7 cellular contexts compared by ENCODE assay signal in the genomic region with DNA sequence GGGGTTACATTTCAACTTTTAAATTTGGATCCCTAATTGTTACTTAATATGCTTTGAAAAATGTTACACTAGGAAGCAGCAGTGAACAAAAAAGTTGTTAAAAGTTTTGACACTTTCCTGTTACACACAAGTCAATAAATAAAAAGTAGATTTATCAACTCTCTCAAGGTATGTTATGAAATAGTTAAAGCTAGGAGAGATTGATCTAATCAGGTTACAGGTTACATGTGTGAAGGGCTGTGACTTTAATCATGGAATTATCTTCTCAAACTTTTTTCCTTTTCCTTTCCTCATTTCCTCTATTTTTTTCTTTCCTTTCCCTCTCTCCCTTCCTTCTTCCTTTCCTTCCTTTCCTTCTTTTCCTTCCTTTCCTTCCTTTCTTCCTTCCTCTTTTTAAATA.
"Had no signal": no experiment of that assay in that cellular context is flagged by ENCODE, and none has a peak within 500 bp of the region (broad histone marks: within the 10 kb centered on the region; RNA-seq: fewer than 3 reads in every experiment).

No MANE protein-coding gene starts in this region.

- H3K4me1 Mint-ChIP-seq: GM23338, H9 had no signal

- ATAC-seq: GM23338 had no signal

- H2AFZ ChIP-seq: GM23338 had no signal

- H3K27ac Mint-ChIP-seq: GM23338, H9 had no signal

- DNase-seq: H9, HCEC 1CT, IMR-90, KBM-7 had no signal

- FAIRE-seq: H1, H54 had no signal

- H3K4me3 ChIP-seq: GM23338 had no signal

- H3K4me3 Mint-ChIP-seq: GM23338, H9 had no signal

- H3K4me2 ChIP-seq: GM23338 had no signal
